Comparison of ENCODE assay signal across 19 cellular contexts in the genomic region with DNA sequence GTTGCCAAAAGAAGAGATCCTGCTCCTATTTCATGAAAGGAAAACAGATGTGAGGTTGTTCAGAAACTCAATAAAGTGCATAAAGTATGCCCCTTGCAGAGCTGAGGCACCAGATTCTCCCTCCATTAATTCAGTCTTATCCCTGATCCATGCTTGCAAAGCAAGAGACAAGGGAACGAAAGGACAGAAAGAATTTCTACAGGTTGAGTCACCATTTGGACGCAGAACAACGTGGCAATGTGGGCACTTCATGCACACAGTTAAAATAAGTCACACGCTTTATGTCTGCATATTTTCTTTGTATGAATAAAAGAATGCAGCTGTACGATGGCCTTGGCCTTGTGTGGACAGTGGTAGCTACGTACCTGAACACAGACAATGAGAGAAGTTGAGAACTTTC.
DNase-seq lines count a peak whose midpoint lies in the region; ATAC-seq and TF ChIP-seq lines count a peak whose summit lies in the region.
"Had no signal": no experiment of that assay in that cellular context is flagged by ENCODE, and none has a peak within 500 bp of the region (broad histone marks: within the 10 kb centered on the region; RNA-seq: fewer than 3 reads in every experiment).

No MANE protein-coding gene starts in this region.

- DNase-seq in BJ (ENCODE audit: low read depth) (peak; percentile 73), IMR-90 (peak; percentile 79), astrocyte of the spinal cord (ENCODE audit: low read depth, low spot score) (peak; percentile 80), non-pigmented ciliary epithelial cell (ENCODE audit: low read depth) (peak; percentile 56), GM23338 (ENCODE audit: low spot score) (no peak), NCI-H748 treated with DMSO at 0.1 percent for 48 hours (lab: John Stamatoyannopoulos, UW) (no peak), BE2C (no peak), NCI-H510A (lab: John Stamatoyannopoulos, UW) (no peak)
- DNase-seq: activated CD4-positive, alpha-beta T cell treated with anti-CD3 and anti-CD28 coated beads for 48 hours; activated naive CD8-positive, alpha-beta T cell treated with anti-CD3 and anti-CD28 coated beads for 36 hours; activated T-cell treated with anti-CD3 and anti-CD28 coated beads, Interleukin-2, amount 50 U/mL, for 1 hour; CD4-positive, CD25-positive, alpha-beta regulatory T cell; heart right ventricle; NCI-H1930; NCI-H526; T-helper 9 cell had no signal

- no peak overlapping the region for H3K9ac ChIP-seq in IMR-90 (ENCODE audit: low read depth, low read length)
- H3K9ac ChIP-seq: neural progenitor cell had no signal

- no peak overlapping the region for H3K56ac ChIP-seq in IMR-90 (ENCODE audit: extremely low read depth, insufficient read depth, low read length)

- no TSS peak for BruUV-seq in IMR-90 (replicated peaks; lab: Mats Ljungman, UMichigan)

- no peak overlapping the region for H2AFZ ChIP-seq in IMR-90 (replicated peaks; ENCODE audit: low read length, poor library complexity)
- H2AFZ ChIP-seq in GM23338, result no peak overlapping the region
- H2AFZ ChIP-seq: neural progenitor cell had no signal

- H2BK5ac ChIP-seq in IMR-90 (ENCODE audit: low read depth, low read length, poor library complexity, severe bottlenecking), result peak overlapping the region; percentile 18

- H3K4me3 ChIP-seq in BJ (ENCODE audit: low read depth, low read length), result no peak overlapping the region
- no peak overlapping the region for H3K4me3 ChIP-seq in IMR-90 (ENCODE audit: insufficient read depth, low read depth, low read length)
- H3K4me3 ChIP-seq in astrocyte of the spinal cord (ENCODE audit: low read depth, low read length), result no peak overlapping the region
- H3K4me3 ChIP-seq in GM23338, result no peak overlapping the region
- no peak overlapping the region for H3K4me3 ChIP-seq in BE2C (ENCODE audit: low read depth, low read length)
- H3K4me3 ChIP-seq: heart right ventricle, neural progenitor cell had no signal

- H2AK9ac ChIP-seq in IMR-90 (replicated peaks; ENCODE audit: low read depth, low read length, poor library complexity), result no peak overlapping the region

- CTCF ChIA-PET in BJ (lab: Yijun Ruan, JAX) (no interaction called here), IMR-90 (lab: Yijun Ruan, JAX) (interaction anchor here (1.1 kb wide), 1 partner anchor 85 kb away, joined by 8 read pairs; no protein-coding TSS in a partner anchor)

- H3K36me3 ChIP-seq in BJ (ENCODE audit: control insufficient read depth, insufficient read depth, low read length) (no peaks in the 10 kb centered on the region), IMR-90 (ENCODE audit: control insufficient read depth, insufficient read depth, low read length) (peaks cover 3% of the 10 kb centered on the region), GM23338 (ENCODE audit: insufficient read depth) (no peaks in the 10 kb centered on the region), BE2C (no peaks in the 10 kb centered on the region)
- H3K36me3 ChIP-seq: heart right ventricle, neural progenitor cell had no signal

- H3K79me2 ChIP-seq in GM23338 (replicated peaks; ENCODE audit: insufficient read depth), result no peaks in the 10 kb centered on the region

- 42% methylated on average over 3 of the region's 6 CpGs; no CpG with 5 or more reads in 1 of the 2 experiments for WGBS in IMR-90 (ENCODE audit: extremely low coverage in 2 of 2, insufficient read length in 1 of 2), 2 experiments

- POLR2A ChIA-PET in BJ (lab: Charles Lee) (no interaction called here), IMR-90 (lab: Charles Lee; ENCODE audit: unreplicated experiment) (no interaction called here)

- H3K27ac ChIP-seq in IMR-90 (ENCODE audit: insufficient read depth, low read length) (no peak overlapping the region), GM23338 (ENCODE audit: low read depth) (no peak overlapping the region)
- H3K27ac ChIP-seq: heart right ventricle, neural progenitor cell had no signal

- H2BK20ac ChIP-seq in IMR-90 (ENCODE audit: low read depth, low read length), result peak overlapping the region; percentile 78

- H3F3A ChIP-seq in GM23338 (replicated peaks; ENCODE audit: low read depth), result no peaks in the 10 kb centered on the region

- no peak for TF ChIP-seq RAD21 in IMR-90 (IDR thresholded peaks at IDR 0.05; ENCODE audit: low read length)

- no peak overlapping the region; the same call in 1 of the 2 replicates for H3K14ac ChIP-seq in IMR-90 (replicated peaks; ENCODE audit: low read depth, low read length)

- ATAC-seq in IMR-90 (ENCODE audit: low read depth), result peak; percentile 24
- ATAC-seq in GM23338, result no peak
- ATAC-seq: sciatic nerve had no signal

- H3K9me2 ChIP-seq in GM23338 (ENCODE audit: insufficient read depth), result peaks cover 4% of the 10 kb centered on the region; the same call in 1 of the 2 replicates

- no peak overlapping the region for H3K23ac ChIP-seq in IMR-90 (ENCODE audit: low read depth, low read length)

- intact Hi-C loops in IMR-90 (cut with micrococcal nuclease), result loop anchor here (10.0 kb wide), 1 partner anchor 433 kb away; no protein-coding TSS in a partner anchor

- H3K4me2 ChIP-seq in IMR-90 (ENCODE audit: low read depth, low read length) (no peak overlapping the region), GM23338 (no peak overlapping the region)
- H3K4me2 ChIP-seq: neural progenitor cell had no signal

- 0 out of 3 replicates have a peak overlapping the region, but pooled peaks have one; percentile 71 for H2BK15ac ChIP-seq in IMR-90 (ENCODE audit: low read depth, low read length)

- H3K18ac ChIP-seq in IMR-90 (ENCODE audit: low read depth, low read length), result no peak overlapping the region; the same call in 1 of the 2 replicates

- H3K27me3 Mint-ChIP-seq in GM23338 (ENCODE audit: insufficient read depth, low read depth, poor library complexity), result peaks cover 2% of the 10 kb centered on the region
- H3K27me3 Mint-ChIP-seq: activated naive CD8-positive, alpha-beta T cell treated with anti-CD3 and anti-CD28 coated beads for 36 hours had no signal

- peak overlapping the region; percentile 92 for H3K4ac ChIP-seq in IMR-90 (ENCODE audit: low read depth, low read length)

- peak overlapping the region; percentile 78; the same call in 1 of the 2 replicates for H4K91ac ChIP-seq in IMR-90 (ENCODE audit: insufficient read depth, low read depth, low read length)

- no peak for TF ChIP-seq POLR2A in IMR-90 (IDR thresholded peaks at IDR 0.05; ENCODE audit: low read depth, low read length)

- H3K36me3 Mint-ChIP-seq in GM23338 (ENCODE audit: low read depth), result no peaks in the 10 kb centered on the region
- H3K36me3 Mint-ChIP-seq: activated naive CD8-positive, alpha-beta T cell treated with anti-CD3 and anti-CD28 coated beads for 36 hours; type B pancreatic cell had no signal

- no peak overlapping the region for H3K27ac Mint-ChIP-seq in GM23338
- H3K27ac Mint-ChIP-seq: activated naive CD8-positive, alpha-beta T cell treated with anti-CD3 and anti-CD28 coated beads for 36 hours; CD4-positive, CD25-positive, alpha-beta regulatory T cell; neural progenitor cell; type B pancreatic cell had no signal

- peak overlapping the region; percentile 82 for H2BK120ac ChIP-seq in IMR-90 (ENCODE audit: low read depth, low read length)

- H3K9me3 ChIP-seq in IMR-90 (ENCODE audit: control insufficient read depth, insufficient read depth, low read length) (no peaks in the 10 kb centered on the region), BE2C (no peaks in the 10 kb centered on the region)
- H3K9me3 ChIP-seq: heart right ventricle had no signal

- dilution Hi-C loops in IMR-90 (cut with HindIII; ENCODE audit: low sequenced_read_pairs, unreplicated experiment), result no loop called here

- peaks cover 13 to 20% of the 10 kb centered on the region in 2 experiments for H3K79me1 ChIP-seq in IMR-90 (ENCODE audit: low read depth in 1 of 2, low read length in 2 of 2)

- no peaks in the 10 kb centered on the region for H3K9me3 Mint-ChIP-seq in GM23338
- H3K9me3 Mint-ChIP-seq: CD4-positive, CD25-positive, alpha-beta regulatory T cell had no signal

- in situ Hi-C loops in IMR-90 (cut with MboI; ENCODE audit: low sequenced_read_pairs), result no loop called here
- in situ Hi-C loops in astrocyte of the spinal cord (cut with HindIII; ENCODE audit: low sequenced_read_pairs), result no loop called here

- peaks cover 16% of the 10 kb centered on the region for H3K9me1 ChIP-seq in IMR-90 (ENCODE audit: insufficient read depth, low read length)

- H4K20me1 ChIP-seq in IMR-90 (ENCODE audit: insufficient read depth, low read length) (no peaks in the 10 kb centered on the region), GM23338 (replicated peaks; ENCODE audit: insufficient read depth) (no peaks in the 10 kb centered on the region)

- no peaks in the 10 kb centered on the region for H3K27me3 ChIP-seq in BJ (ENCODE audit: control insufficient read depth, insufficient read depth, low read length)
- H3K27me3 ChIP-seq in IMR-90 (ENCODE audit: control insufficient read depth, insufficient read depth, low read length), result no peaks in the 10 kb centered on the region
- H3K27me3 ChIP-seq in GM23338 (ENCODE audit: insufficient read depth), result no peaks in the 10 kb centered on the region
- no peaks in the 10 kb centered on the region for H3K27me3 ChIP-seq in BE2C
- H3K27me3 ChIP-seq: heart right ventricle had no signal

- no peak overlapping the region for H2AK5ac ChIP-seq in IMR-90 (ENCODE audit: low read depth, low read length)

- no peak overlapping the region for H4K5ac ChIP-seq in IMR-90 (ENCODE audit: low read depth, low read length)

- H4K8ac ChIP-seq in IMR-90 (ENCODE audit: low read depth in 2 of 2, low read length in 2 of 2), result peak overlapping the region; percentile 48 to 79; a peak in 2 of 4 replicates

- H3K4me3 Mint-ChIP-seq in GM23338, result no peak overlapping the region
- H3K4me3 Mint-ChIP-seq: activated naive CD8-positive, alpha-beta T cell treated with anti-CD3 and anti-CD28 coated beads for 36 hours; CD4-positive, CD25-positive, alpha-beta regulatory T cell; neural progenitor cell; type B pancreatic cell had no signal

- H3K4me1 ChIP-seq in IMR-90 (ENCODE audit: control insufficient read depth, insufficient read depth, low read length) (peaks cover 9% of the 10 kb centered on the region), GM23338 (ENCODE audit: insufficient read depth) (no peaks in the 10 kb centered on the region), BE2C (no peaks in the 10 kb centered on the region)
- H3K4me1 ChIP-seq: heart right ventricle had no signal

- TF ChIP-seq CTCF in BJ (IDR thresholded peaks at IDR 0.05; ENCODE audit: insufficient read depth, low read depth, low read length) (no peak), IMR-90 (conservative IDR thresholded peaks at IDR 0.05; ENCODE audit: low read depth, low read length) (no peak), astrocyte of the spinal cord (IDR thresholded peaks at IDR 0.05; ENCODE audit: low read depth, low read length) (no peak), GM23338 (conservative IDR thresholded peaks at IDR 0.05; ENCODE audit: low read depth in 2 of 2) (no peak), BE2C (IDR thresholded peaks at IDR 0.05; ENCODE audit: low read depth, low read length) (no peak)

- H3K4me1 Mint-ChIP-seq in GM23338, result peaks cover 12% of the 10 kb centered on the region
- H3K4me1 Mint-ChIP-seq: activated naive CD8-positive, alpha-beta T cell treated with anti-CD3 and anti-CD28 coated beads for 36 hours; CD4-positive, CD25-positive, alpha-beta regulatory T cell had no signal

TF ChIP-seq in GM23338, 12 proteins besides CTCF, POLR2A, EP300 and RAD21:
- TF ChIP-seq STAT1 (IDR thresholded peaks at IDR 0.05; ENCODE audit: unreplicated experiment), result no peak

Comparison
In these comparisons a context has a peak if more than half of its experiments do, and no peak if none do; other contexts are left out.
1. DNase-seq: peak in BJ (single experiment), IMR-90 (single experiment), astrocyte of the spinal cord (single experiment) and non-pigmented ciliary epithelial cell (single experiment); none in GM23338 (single experiment), NCI-H748 treated with DMSO at 0.1 percent for 48 hours (single experiment), BE2C (single experiment) and NCI-H510A (single experiment).